ENCODE assay signal across 9 cellular contexts in genomic region chr1:64823691-64824476, GRCh38.
DNase-seq lines count a peak whose midpoint lies in the region; ATAC-seq, FAIRE-seq and TF ChIP-seq lines count a peak whose summit lies in the region.
"Had no signal": no experiment of that assay in that cellular context is flagged by ENCODE, and none has a peak within 500 bp of the region (broad histone marks: within the 10 kb centered on the region; RNA-seq: fewer than 3 reads in every experiment).

No MANE protein-coding gene starts in this region.

- intact Hi-C loops in natural killer cell (cut with micrococcal nuclease): loop anchor here (1.0 to 10.0 kb wide), 3 partner anchors 79 to 555 kb away; partner anchors contain the start of gene RAVER2

- H3K27ac Mint-ChIP-seq in natural killer cell: peak overlapping the region; percentile 45 to 72

- H3K36me3 Mint-ChIP-seq in natural killer cell: no peaks in the 10 kb centered on the region

- TF ChIP-seq CTCF in GM12864 (IDR thresholded peaks at IDR 0.05; ENCODE audit: low read depth, low read length, missing control alignments) (peak; percentile 71), natural killer cell (IDR thresholded peaks at IDR 0.05) (peak; percentile 88)

- H3K4me3 ChIP-seq in GM12864 (ENCODE audit: low read depth, low read length): no peak overlapping the region
- H3K4me3 ChIP-seq: skin epidermis had no signal

- no peaks in the 10 kb centered on the region for H3K9me3 Mint-ChIP-seq in natural killer cell

- DNase-seq in GM12864 (ENCODE audit: low read depth) (peak; percentile 21), HTR-8/SVneo (ENCODE audit: insufficient read length, low spot score) (peak; percentile 56), NOMO-1 treated with DMSO at 0.1 percent for 48 hours (lab: John Stamatoyannopoulos, UW; ENCODE audit: unreplicated experiment) (peak; percentile 40), natural killer cell (peak; percentile 34)
- DNase-seq in activated CD8-positive, alpha-beta memory T cell treated with anti-CD3 and anti-CD28 coated beads, Interleukin-2, amount 50 U/mL, for 24 hours (ENCODE audit: extremely low read depth): peak; percentile 20
- DNase-seq in stimulated activated naive CD4-positive, alpha-beta T cell treated with Interleukin-2 at 50 U/mL for 16 hours (lab: John Stamatoyannopoulos, UW): peak; percentile 38

- peak overlapping the region; percentile 38 for H3K4me3 Mint-ChIP-seq in natural killer cell

- ATAC-seq in esophagus mucosa (peak; percentile 73), natural killer cell (peak; percentile 44 to 74 (median 68)), HG03196 (IDR thresholded peaks at IDR 0.05; ENCODE audit: unreplicated experiment) (no peak)

- FAIRE-seq in HTR-8/SVneo (lab: Jason Lieb, UNC): peak; percentile 13

- peaks cover 36 to 38% of the 10 kb centered on the region in 2 donors for H3K4me1 Mint-ChIP-seq in natural killer cell

- H3K27me3 Mint-ChIP-seq in natural killer cell (ENCODE audit: low read depth in 2 of 2): no peaks in the 10 kb centered on the region
